In genomic region chr2:222315443-222316121, GRCh38 we compare ENCODE assay signal across 20 cellular contexts. TPM values are rescaled to one million over a fixed set of nuclear protein-coding genes. Genes with fewer than 3 reads are reported as not detected.
DNase-seq lines count a peak whose midpoint lies in the region; ATAC-seq and TF ChIP-seq lines count a peak whose summit lies in the region.
"Had no signal": no experiment of that assay in that cellular context is flagged by ENCODE, and none has a peak within 500 bp of the region (broad histone marks: within the 10 kb centered on the region; RNA-seq: fewer than 3 reads in every experiment).

No MANE protein-coding gene starts in this region.

- no peaks in the 10 kb centered on the region for H3K9me3 Mint-ChIP-seq in progenitor cell of endocrine pancreas (ENCODE audit: low read depth)
- H3K9me3 Mint-ChIP-seq: activated T-helper 1 cell treated with anti-CD3 and anti-CD28 coated beads, Interleukin-12 subunit alpha, Interleukin-12 subunit beta, Interleukin-2, Interleukin-4 antibody, amounts not matched to agents 30 ng/mL and 10 ng/mL and 1 ng/mL, durations not matched to agents 14 hours and 24 hours and 36 hours; dendritic cell treated with granulocyte-macrophage colony-stimulating factor and Interleukin-4, amounts not matched to agents 40 ng/mL and 50 ng/mL, for 4 days; mesothelial cell of epicardium had no signal

- H3K27ac ChIP-seq in WERI-Rb-1 = no peak overlapping the region
- H3K27ac ChIP-seq: HL-60 had no signal

- ATAC-seq in HG03139 (IDR thresholded peaks at IDR 0.05; ENCODE audit: unreplicated experiment) = no peak

- TF ChIP-seq CTCF in WERI-Rb-1 (IDR thresholded peaks at IDR 0.05; ENCODE audit: low read depth, low read length) (0 out of 2 replicates have a peak, but pooled peaks have one; percentile 11), progenitor cell of endocrine pancreas (IDR thresholded peaks at IDR 0.05; ENCODE audit: unreplicated experiment) (peak; percentile 21)

- H3K27me3 ChIP-seq in WERI-Rb-1 (ENCODE audit: insufficient read depth, low read depth, severe bottlenecking) = peaks cover 56% of the 10 kb centered on the region

- peaks cover 9% of the 10 kb centered on the region for H3K4me1 Mint-ChIP-seq in progenitor cell of endocrine pancreas (ENCODE audit: low read depth)

- DNase-seq in DMS 273 (lab: John Stamatoyannopoulos, UW; ENCODE audit: unreplicated experiment) = peak; percentile 30
- no peak for DNase-seq in DMS 273 treated with DMSO at 0.1 percent for 48 hours (lab: John Stamatoyannopoulos, UW)
- peak; percentile 6 for DNase-seq in HuH-7.5 (ENCODE audit: low spot score)
- DNase-seq in WERI-Rb-1 = no peak
- no peak for DNase-seq in progenitor cell of endocrine pancreas (ENCODE audit: low spot score, unreplicated experiment)
- no peak for DNase-seq in NCI-H1105 (lab: John Stamatoyannopoulos, UW)
- DNase-seq in iPS-NIHi11 (ENCODE audit: low spot score) = no peak
- DNase-seq: 8988T; activated CD4-positive, alpha-beta T cell treated with anti-CD3 and anti-CD28 coated beads, Interleukin-2, amount 50 U/mL, for 48 hours; amygdala; DMS153; MG63; NCI-H345 had no signal

- H3K36me3 Mint-ChIP-seq in progenitor cell of endocrine pancreas (ENCODE audit: insufficient read depth) = no peaks in the 10 kb centered on the region
- H3K36me3 Mint-ChIP-seq: mesothelial cell of epicardium had no signal

- no peak overlapping the region for H3K27ac Mint-ChIP-seq in progenitor cell of endocrine pancreas
- H3K27ac Mint-ChIP-seq: activated T-helper 1 cell treated with anti-CD3 and anti-CD28 coated beads, Interleukin-12 subunit alpha, Interleukin-12 subunit beta, Interleukin-2, Interleukin-4 antibody, amounts not matched to agents 30 ng/mL and 10 ng/mL and 1 ng/mL, durations not matched to agents 14 hours and 24 hours and 36 hours; dendritic cell treated with granulocyte-macrophage colony-stimulating factor and Interleukin-4, amounts not matched to agents 40 ng/mL and 50 ng/mL, for 4 days; mesothelial cell of epicardium had no signal

- no peak overlapping the region for H3K4me3 Mint-ChIP-seq in progenitor cell of endocrine pancreas (ENCODE audit: low read depth)
- H3K4me3 Mint-ChIP-seq: activated T-helper 1 cell treated with anti-CD3 and anti-CD28 coated beads, Interleukin-12 subunit alpha, Interleukin-12 subunit beta, Interleukin-2, Interleukin-4 antibody, amounts not matched to agents 30 ng/mL and 10 ng/mL and 1 ng/mL, durations not matched to agents 14 hours and 24 hours and 36 hours; dendritic cell treated with granulocyte-macrophage colony-stimulating factor and Interleukin-4, amounts not matched to agents 40 ng/mL and 50 ng/mL, for 4 days; mesothelial cell of epicardium had no signal

- no peaks in the 10 kb centered on the region for H3K36me3 ChIP-seq in WERI-Rb-1
- H3K36me3 ChIP-seq: MG63 had no signal

- no peaks in the 10 kb centered on the region for H3K9me3 ChIP-seq in WERI-Rb-1 (ENCODE audit: severe bottlenecking)
- H3K9me3 ChIP-seq: MG63 had no signal

- H3K4me3 ChIP-seq in WERI-Rb-1 (ENCODE audit: low read depth, low read length) = no peak overlapping the region
- H3K4me3 ChIP-seq: MG63 had no signal

- peaks cover 83% of the 10 kb centered on the region for H3K27me3 Mint-ChIP-seq in progenitor cell of endocrine pancreas

RNA-seq across cellular contexts. Expression of gene PAX3, which starts 16.8 kb away (rescaled TPM):
- total RNA-seq in progenitor cell of endocrine pancreas = 0.16 TPM in 1 of 2 replicates, not detected in the other
- total RNA-seq: activated T-helper 1 cell treated with anti-CD3 and anti-CD28 coated beads, Interleukin-12 subunit alpha, Interleukin-12 subunit beta, Interleukin-2, Interleukin-4 antibody, amounts not matched to agents 30 ng/mL and 10 ng/mL and 1 ng/mL, durations not matched to agents 14 hours and 24 hours and 36 hours; fibroblast of villous mesenchyme; T-helper 2 cell treated with Interferon-gamma antibody and Interleukin-4, amounts not matched to agents 100 ng/mL and 5 ng/mL, for 36 hours had no signal

Comparison
In these comparisons a context has a peak if more than half of its experiments do, and no peak if none do; other contexts are left out.
1. DNase-seq: peak in DMS 273 (single experiment) and HuH-7.5 (single experiment); none in DMS 273 treated with DMSO at 0.1 percent for 48 hours (single experiment), WERI-Rb-1 (single experiment), progenitor cell of endocrine pancreas (single experiment), NCI-H1105 (single experiment) and iPS-NIHi11 (single experiment).